In genomic region chr10:119313645-119314044, GRCh38 we compare ENCODE assay signal across 8 cellular contexts.
A peak's percentile ranks its signal among the peaks of the same experiment; 100 is the strongest.
DNase-seq lines count a peak whose midpoint lies in the region; ATAC-seq and TF ChIP-seq lines count a peak whose summit lies in the region.

No MANE protein-coding gene starts in this region.

- POLR2A ChIA-PET in activated B cell treated with CpG ODN at 0.5 μM for 24 hours (lab: Charles Lee) (interaction anchor here (1.0 to 3.7 kb wide), 3 partner anchors 8 to 107 kb away, joined by 3 to 17 read pairs (median 3); partner anchors contain the start of gene GRK5), HEK293T (lab: Yijun Ruan, JAX) (no interaction called here), RWPE1 (lab: Yijun Ruan, JAX; ENCODE audit: low non-redundant PET) (interaction anchor here (0.5 kb wide), 1 partner anchor 109 kb away, joined by 3 read pairs; no protein-coding TSS in a partner anchor)

- peak overlapping the region; percentile 79 for H3K27ac Mint-ChIP-seq in activated B cell treated with CpG ODN at 0.5 μM for 24 hours

- H3K27me3 Mint-ChIP-seq in activated B cell treated with CpG ODN at 0.5 μM for 24 hours = no peaks in the 10 kb centered on the region

- no peak overlapping the region for H3K27ac ChIP-seq in RWPE1

- DNase-seq in activated CD4-positive, alpha-beta T cell treated with anti-CD3 and anti-CD28 coated beads for 24 hours (ENCODE audit: low read depth in 2 of 2) = peak; percentile 19 to 53
- no peak for DNase-seq in activated CD4-positive, alpha-beta T cell treated with anti-CD3 and anti-CD28 coated beads, Interleukin-2, amount 50 U/mL, for 4 hours
- DNase-seq in activated B cell treated with CpG ODN at 0.5 μM for 24 hours = peak; percentile 66
- DNase-seq in myocyte (ENCODE audit: low read depth) = peak; percentile 78
- no peak for DNase-seq in HEK293T (ENCODE audit: extremely low spot score)
- no peak for DNase-seq in RWPE1 (ENCODE audit: low spot score)
- no peak for DNase-seq in 8988T

- H3K9me3 Mint-ChIP-seq in activated B cell treated with CpG ODN at 0.5 μM for 24 hours = no peaks in the 10 kb centered on the region

- peaks cover 3% of the 10 kb centered on the region for H3K36me3 Mint-ChIP-seq in activated B cell treated with CpG ODN at 0.5 μM for 24 hours (ENCODE audit: low read depth)

- peaks cover 93% of the 10 kb centered on the region for H3K4me1 Mint-ChIP-seq in activated B cell treated with CpG ODN at 0.5 μM for 24 hours

- TF ChIP-seq CTCF in activated B cell treated with CpG ODN at 0.5 μM for 24 hours (IDR thresholded peaks at IDR 0.05) = no peak
- no peak for TF ChIP-seq CTCF in RWPE1 (conservative IDR thresholded peaks at IDR 0.05; ENCODE audit: low read depth)

- ATAC-seq in HG03045 (IDR thresholded peaks at IDR 0.05; ENCODE audit: unreplicated experiment) = peak; percentile 75
- ATAC-seq in activated B cell treated with CpG ODN at 0.5 μM for 24 hours (ENCODE audit: low read depth) = peak; percentile 68

- CTCF ChIA-PET in activated B cell treated with CpG ODN at 0.5 μM for 24 hours (lab: Charles Lee) = no interaction called here
- CTCF ChIA-PET in HEK293T (lab: Yijun Ruan, JAX) = no interaction called here
- CTCF ChIA-PET in RWPE1 (lab: Yijun Ruan, JAX) = no interaction called here

- intact Hi-C loops in activated B cell treated with CpG ODN at 0.5 μM for 24 hours (cut with micrococcal nuclease) = loop anchor here (2.0 kb wide), 3 partner anchors 45 to 103 kb away; no protein-coding TSS in a partner anchor

- peak overlapping the region; percentile 26 for H3K4me3 Mint-ChIP-seq in activated B cell treated with CpG ODN at 0.5 μM for 24 hours

TF ChIP-seq in HEK293T, 16 proteins besides CTCF, POLR2A, EP300 and RAD21:
- TF ChIP-seq NFRKB (IDR thresholded peaks at IDR 0.05) (no peak), FOXA1 (IDR thresholded peaks at IDR 0.05) (no peak), SUZ12 (IDR thresholded peaks at IDR 0.05) (no peak), TARDBP (IDR thresholded peaks at IDR 0.05) (no peak), SP1 (IDR thresholded peaks at IDR 0.05) (no peak), ELF4 (IDR thresholded peaks at IDR 0.05) (no peak), HDGF (IDR thresholded peaks at IDR 0.05; ENCODE audit: borderline replicate concordance) (no peak), BHLHE40 (IDR thresholded peaks at IDR 0.05; ENCODE audit: borderline replicate concordance) (no peak), CTBP1 (IDR thresholded peaks at IDR 0.05; ENCODE audit: borderline replicate concordance) (no peak), ARNT (IDR thresholded peaks at IDR 0.05) (no peak), FOXM1 (IDR thresholded peaks at IDR 0.05; ENCODE audit: borderline replicate concordance) (no peak), L3MBTL2 (conservative IDR thresholded peaks at IDR 0.05) (no peak), FOXK2 (IDR thresholded peaks at IDR 0.05) (no peak), LEF1 (IDR thresholded peaks at IDR 0.05; ENCODE audit: borderline replicate concordance) (no peak), ZNF384 (IDR thresholded peaks at IDR 0.05) (no peak)
- TF ChIP-seq, protein P1, sequence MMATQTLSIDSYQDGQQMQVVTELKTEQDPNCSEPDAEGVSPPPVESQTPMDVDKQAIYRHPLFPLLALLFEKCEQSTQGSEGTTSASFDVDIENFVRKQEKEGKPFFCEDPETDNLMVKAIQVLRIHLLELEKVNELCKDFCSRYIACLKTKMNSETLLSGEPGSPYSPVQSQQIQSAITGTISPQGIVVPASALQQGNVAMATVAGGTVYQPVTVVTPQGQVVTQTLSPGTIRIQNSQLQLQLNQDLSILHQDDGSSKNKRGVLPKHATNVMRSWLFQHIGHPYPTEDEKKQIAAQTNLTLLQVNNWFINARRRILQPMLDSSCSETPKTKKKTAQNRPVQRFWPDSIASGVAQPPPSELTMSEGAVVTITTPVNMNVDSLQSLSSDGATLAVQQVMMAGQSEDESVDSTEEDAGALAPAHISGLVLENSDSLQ (IDR thresholded peaks at IDR 0.05) = no peak

Comparison
In these comparisons a context has a peak if more than half of its experiments do, and no peak if none do; other contexts are left out.
1. DNase-seq: peak in activated CD4-positive, alpha-beta T cell treated with anti-CD3 and anti-CD28 coated beads for 24 hours (2 of 2), activated B cell treated with CpG ODN at 0.5 μM for 24 hours (single experiment) and myocyte (single experiment); none in activated CD4-positive, alpha-beta T cell treated with anti-CD3 and anti-CD28 coated beads, Interleukin-2, amount 50 U/mL, for 4 hours (0 of 2), HEK293T (single experiment), RWPE1 (single experiment) and 8988T (single experiment).